ENCODE assay signal across 17 cellular contexts in genomic region chr3:111749171-111750170, GRCh38.
DNase-seq lines count a peak whose midpoint lies in the region; ATAC-seq and TF ChIP-seq lines count a peak whose summit lies in the region.
"Had no signal": no experiment of that assay in that cellular context is flagged by ENCODE, and none has a peak within 500 bp of the region (broad histone marks: within the 10 kb centered on the region; RNA-seq: fewer than 3 reads in every experiment).

No MANE protein-coding gene starts in this region.

- H3K27me3 Mint-ChIP-seq in MCF 10A (ENCODE audit: insufficient read depth, unreplicated experiment): no peaks in the 10 kb centered on the region
- H3K27me3 Mint-ChIP-seq: activated naive CD8-positive, alpha-beta T cell treated with anti-CD3 and anti-CD28 coated beads, Interleukin-2, amount 50 U/mL, for 24 hours; memory B cell had no signal

- H3K79me2 ChIP-seq in mammary epithelial cell (ENCODE audit: insufficient read depth, low read length): no peaks in the 10 kb centered on the region

- no peaks in the 10 kb centered on the region for H3K36me3 Mint-ChIP-seq in MCF 10A (ENCODE audit: insufficient read depth, unreplicated experiment)
- H3K36me3 Mint-ChIP-seq: memory B cell had no signal

- H3K27ac ChIP-seq in mammary epithelial cell (ENCODE audit: insufficient read depth, low read depth, low read length) (peak overlapping the region; percentile 29), uterus (peak overlapping the region; percentile 9 to 59)
- H3K27ac ChIP-seq: coronary artery had no signal

- no peak for DNase-seq in mammary epithelial cell
- DNase-seq in MCF 10A (ENCODE audit: unreplicated experiment): no peak
- DNase-seq in NCI-H774 (lab: John Stamatoyannopoulos, UW): peak; percentile 56
- DNase-seq in foreskin melanocyte: peak; percentile 85
- no peak for DNase-seq in uterus
- no peak for DNase-seq in DMS153 (lab: John Stamatoyannopoulos, UW)
- DNase-seq in amygdala (lab: John Stamatoyannopoulos, UW): no peak
- DNase-seq: activated CD4-positive, alpha-beta T cell treated with anti-CD3 and anti-CD28 coated beads, Interleukin-2, amount 50 U/mL, for 1 hour; activated naive CD8-positive, alpha-beta T cell treated with anti-CD3 and anti-CD28 coated beads, Interleukin-2, amount 50 U/mL, for 24 hours; activated T-cell treated with anti-CD3 and anti-CD28 coated beads, Interleukin-2, amount 50 U/mL, for 72 hours; NCI-H510A treated with DMSO at 0.1 percent for 48 hours; substantia nigra; T1000 had no signal

- no peak overlapping the region for H2AFZ ChIP-seq in mammary epithelial cell (ENCODE audit: low read depth, low read length)

- 28% methylated on average over 5 of the region's 5 CpGs for WGBS in mammary epithelial cell (ENCODE audit: low coverage, missing lambda C conversion rate)

- no peak overlapping the region for H3K27ac Mint-ChIP-seq in MCF 10A (ENCODE audit: low read depth, unreplicated experiment)
- H3K27ac Mint-ChIP-seq: activated naive CD8-positive, alpha-beta T cell treated with anti-CD3 and anti-CD28 coated beads, Interleukin-2, amount 50 U/mL, for 24 hours; activated T-cell treated with anti-CD3 and anti-CD28 coated beads, Interleukin-2, amount 50 U/mL, for 72 hours; memory B cell had no signal

- H4K20me1 ChIP-seq in mammary epithelial cell (ENCODE audit: insufficient read depth, low read length): no peaks in the 10 kb centered on the region

- in situ Hi-C loops in mammary epithelial cell (cut with MboI; ENCODE audit: low sequenced_read_pairs in 2 of 2): no loop called here

- no peak for ATAC-seq in HG03097 (IDR thresholded peaks at IDR 0.05; ENCODE audit: low FRiP score, unreplicated experiment)
- ATAC-seq: activated naive CD8-positive, alpha-beta T cell treated with anti-CD3 and anti-CD28 coated beads, Interleukin-2, amount 50 U/mL, for 24 hours; activated T-cell treated with anti-CD3 and anti-CD28 coated beads, Interleukin-2, amount 50 U/mL, for 72 hours; HCT116 had no signal

- no peaks in the 10 kb centered on the region for H3K27me3 ChIP-seq in mammary epithelial cell (ENCODE audit: insufficient read depth, low read length)
- H3K27me3 ChIP-seq in uterus: no peaks in the 10 kb centered on the region

- H3K4me3 ChIP-seq in mammary epithelial cell (replicated peaks in 1 of 3; ENCODE audit: insufficient read depth in 1 of 3, low read depth in 2 of 3, low read length in 3 of 3) (no peak overlapping the region), uterus (no peak overlapping the region)
- H3K4me3 ChIP-seq: coronary artery had no signal

- H3K4me1 Mint-ChIP-seq in MCF 10A (ENCODE audit: insufficient read depth, unreplicated experiment): peaks cover 16% of the 10 kb centered on the region
- H3K4me1 Mint-ChIP-seq: activated naive CD8-positive, alpha-beta T cell treated with anti-CD3 and anti-CD28 coated beads, Interleukin-2, amount 50 U/mL, for 24 hours; memory B cell had no signal

- POLR2A ChIA-PET in MCF 10A (lab: Yijun Ruan, JAX): interaction anchor here (0.7 to 3.4 kb wide), 4 partner anchors 11 to 51 kb away, joined by 3 to 22 read pairs (median 12); no protein-coding TSS in a partner anchor

- H3K4me1 ChIP-seq in mammary epithelial cell (ENCODE audit: insufficient read depth, low read length): peaks cover 32% of the 10 kb centered on the region
- no peaks in the 10 kb centered on the region for H3K4me1 ChIP-seq in uterus

- BruUV-seq in mammary epithelial cell (replicated peaks; lab: Mats Ljungman, UMichigan) (no TSS peak), MCF 10A (replicated peaks; lab: Mats Ljungman, UMichigan) (no TSS peak)

- dilution Hi-C loops in mammary epithelial cell (cut with HindIII; ENCODE audit: low sequenced_read_pairs): no loop called here

- H3K9me3 ChIP-seq in mammary epithelial cell (replicated peaks; ENCODE audit: insufficient read depth, low read length) (no peaks in the 10 kb centered on the region), uterus (no peaks in the 10 kb centered on the region)

- H3K36me3 ChIP-seq in mammary epithelial cell (ENCODE audit: insufficient read depth, low read length): no peaks in the 10 kb centered on the region
- H3K36me3 ChIP-seq in uterus: no peaks in the 10 kb centered on the region

- no peak overlapping the region for H3K4me3 Mint-ChIP-seq in MCF 10A (ENCODE audit: unreplicated experiment)
- H3K4me3 Mint-ChIP-seq: activated naive CD8-positive, alpha-beta T cell treated with anti-CD3 and anti-CD28 coated beads, Interleukin-2, amount 50 U/mL, for 24 hours; activated T-cell treated with anti-CD3 and anti-CD28 coated beads, Interleukin-2, amount 50 U/mL, for 72 hours; memory B cell had no signal

- TF ChIP-seq POLR2A in uterus (IDR thresholded peaks at IDR 0.05): no peak

- peak overlapping the region; percentile 5 for H3K4me2 ChIP-seq in mammary epithelial cell (ENCODE audit: insufficient read depth, low read depth, low read length)

- H3K9me3 Mint-ChIP-seq in MCF 10A (ENCODE audit: unreplicated experiment): peaks cover 5% of the 10 kb centered on the region
- H3K9me3 Mint-ChIP-seq: activated T-cell treated with anti-CD3 and anti-CD28 coated beads, Interleukin-2, amount 50 U/mL, for 72 hours; memory B cell had no signal

- intact Hi-C loops in mammary epithelial cell (cut with micrococcal nuclease) (no loop called here), MCF 10A (cut with micrococcal nuclease) (no loop called here), uterus (cut with DNase I; ENCODE audit: low total_unique reads) (no loop called here)

- CTCF ChIA-PET in mammary epithelial cell (lab: Charles Lee; ENCODE audit: low non-redundant PET): no interaction called here
- CTCF ChIA-PET in MCF 10A (lab: Yijun Ruan, JAX): interaction anchor here (0.7 to 1.4 kb wide), 5 partner anchors 12 to 172 kb away, joined by 3 to 6 read pairs (median 4); partner anchors contain the start of gene PHLDB2

- no peak for TF ChIP-seq CTCF in mammary epithelial cell (conservative IDR thresholded peaks at IDR 0.05 in 1 of 2, IDR thresholded peaks at IDR 0.05 in 1 of 2; ENCODE audit: extremely low read depth in 1 of 2, insufficient read depth in 1 of 2, low read depth in 1 of 2, low read length in 2 of 2)
- TF ChIP-seq CTCF in MCF 10A (IDR thresholded peaks at IDR 0.05; ENCODE audit: unreplicated experiment): no peak
- no peak for TF ChIP-seq CTCF in uterus (IDR thresholded peaks at IDR 0.05)

- H3K9ac ChIP-seq in mammary epithelial cell (ENCODE audit: insufficient read depth, low read length): no peak overlapping the region

Comparison
In these comparisons a context has a peak if more than half of its experiments do, and no peak if none do; other contexts are left out.
1. DNase-seq: peak in NCI-H774 (single experiment) and foreskin melanocyte (single experiment); none in mammary epithelial cell (single experiment), MCF 10A (single experiment), uterus (0 of 2), DMS153 (single experiment) and amygdala (0 of 56).